Comparison of ENCODE assay signal across 18 cellular contexts in the genomic region with DNA sequence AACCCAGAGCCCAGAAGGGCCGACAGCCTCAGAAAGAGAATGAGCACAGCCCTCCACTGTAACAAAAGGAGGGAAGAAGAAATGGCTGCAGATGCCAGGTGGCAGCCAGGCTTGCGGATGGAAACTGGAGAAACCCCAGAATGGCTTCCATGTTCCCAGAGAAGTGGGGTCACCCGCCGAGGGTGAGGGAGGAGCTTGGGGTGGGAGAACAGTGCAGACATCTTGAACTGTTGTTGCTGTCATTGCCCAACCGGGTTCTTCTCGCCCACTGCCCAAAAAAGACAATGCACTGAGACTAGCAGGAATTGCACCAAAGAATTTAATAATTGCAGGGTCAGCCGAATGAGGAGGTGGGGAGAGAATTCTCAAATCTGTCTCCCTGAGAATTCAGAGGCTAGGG.
DNase-seq lines count a peak whose midpoint lies in the region; ATAC-seq and TF ChIP-seq lines count a peak whose summit lies in the region.
"Had no signal": no experiment of that assay in that cellular context is flagged by ENCODE, and none has a peak within 500 bp of the region (broad histone marks: within the 10 kb centered on the region; RNA-seq: fewer than 3 reads in every experiment).

No MANE protein-coding gene starts in this region.

- H3K27me3 ChIP-seq in tibial nerve, result no peaks in the 10 kb centered on the region

- H3K36me3 Mint-ChIP-seq in chondrocyte (ENCODE audit: low read depth) (no peaks in the 10 kb centered on the region), glutamatergic neuron (ENCODE audit: unreplicated experiment) (peaks cover 4% of the 10 kb centered on the region), mesothelial cell of epicardium (no peaks in the 10 kb centered on the region)
- H3K36me3 Mint-ChIP-seq: CD4-positive, alpha-beta memory T cell had no signal

- no peaks in the 10 kb centered on the region for H3K9me3 ChIP-seq in tibial nerve

- ATAC-seq in HG03469 (IDR thresholded peaks at IDR 0.05; ENCODE audit: unreplicated experiment), result no peak
- ATAC-seq in GM18873 (IDR thresholded peaks at IDR 0.05; ENCODE audit: low FRiP score, unreplicated experiment), result no peak
- ATAC-seq: GM23338, HCT116 had no signal

- TF ChIP-seq EP300 in tibial nerve (IDR thresholded peaks at IDR 0.05), result no peak

- H3K4me3 ChIP-seq in coronary artery (no peak overlapping the region), tibial nerve (no peak overlapping the region)
- H3K4me3 ChIP-seq: GM23338 had no signal

- H3K36me3 ChIP-seq in tibial nerve, result no peaks in the 10 kb centered on the region

- H3K4me3 Mint-ChIP-seq in chondrocyte (ENCODE audit: unreplicated experiment) (no peak overlapping the region), glutamatergic neuron (ENCODE audit: unreplicated experiment) (no peak overlapping the region), mesothelial cell of epicardium (no peak overlapping the region)
- H3K4me3 Mint-ChIP-seq: CD4-positive, alpha-beta memory T cell; GM23338; H9 had no signal

- DNase-seq in chondrocyte (ENCODE audit: low spot score), result peak; percentile 42
- peak; percentile 45 for DNase-seq in coronary artery (ENCODE audit: low spot score)
- peak; percentile 6 for DNase-seq in glutamatergic neuron
- no peak for DNase-seq in mesothelial cell of epicardium (ENCODE audit: low spot score in 2 of 2, unreplicated experiment in 2 of 2)
- DNase-seq in tibial nerve (ENCODE audit: low spot score in 2 of 2), result no peak
- DNase-seq in activated effector memory CD4-positive, alpha-beta T cell treated with Interleukin-2 at 50 U/mL for 16 hours, result no peak
- DNase-seq: C1 segment of cervical spinal cord; Calu3; CD4-positive, alpha-beta memory T cell; COR-L47; DMS53; DMS79 treated with DMSO at 0.1 percent for 48 hours; GF-D8; H9 had no signal

- H3K27me3 Mint-ChIP-seq in chondrocyte (ENCODE audit: low read depth) (no peaks in the 10 kb centered on the region), glutamatergic neuron (ENCODE audit: unreplicated experiment) (peaks cover 7% of the 10 kb centered on the region), mesothelial cell of epicardium (ENCODE audit: low read depth) (no peaks in the 10 kb centered on the region)

- H3K27ac ChIP-seq in coronary artery, result no peak overlapping the region
- H3K27ac ChIP-seq in tibial nerve, result no peak overlapping the region

- H3K27ac Mint-ChIP-seq in chondrocyte (ENCODE audit: unreplicated experiment) (no peak overlapping the region), glutamatergic neuron (ENCODE audit: unreplicated experiment) (peak overlapping the region; percentile 62), mesothelial cell of epicardium (peak overlapping the region; percentile 35)
- H3K27ac Mint-ChIP-seq: CD4-positive, alpha-beta memory T cell; GM23338; H9 had no signal

- WGBS in tibial nerve, 2 donors, result 85 to 89% methylated on average over 7 of the region's 7 CpGs

- TF ChIP-seq CTCF in chondrocyte (IDR thresholded peaks at IDR 0.05) (no peak), coronary artery (IDR thresholded peaks at IDR 0.05) (no peak), glutamatergic neuron (IDR thresholded peaks at IDR 0.05; ENCODE audit: partially characterized antibody, unreplicated experiment) (no peak), mesothelial cell of epicardium (IDR thresholded peaks at IDR 0.05; ENCODE audit: unreplicated experiment) (no peak), tibial nerve (IDR thresholded peaks at IDR 0.05) (no peak)

- H3K9me3 Mint-ChIP-seq in chondrocyte (ENCODE audit: low read depth), result no peaks in the 10 kb centered on the region
- H3K9me3 Mint-ChIP-seq in glutamatergic neuron (ENCODE audit: unreplicated experiment), result peaks cover 8% of the 10 kb centered on the region
- no peaks in the 10 kb centered on the region for H3K9me3 Mint-ChIP-seq in mesothelial cell of epicardium
- H3K9me3 Mint-ChIP-seq: GM23338 had no signal

- no peak for TF ChIP-seq POLR2A in tibial nerve (IDR thresholded peaks at IDR 0.05)

- peaks cover 3% of the 10 kb centered on the region for H3K4me1 Mint-ChIP-seq in chondrocyte (ENCODE audit: low read depth)
- H3K4me1 Mint-ChIP-seq in glutamatergic neuron (ENCODE audit: low read depth, unreplicated experiment), result peaks cover 32% of the 10 kb centered on the region
- peaks cover 48% of the 10 kb centered on the region for H3K4me1 Mint-ChIP-seq in mesothelial cell of epicardium
- H3K4me1 Mint-ChIP-seq: CD4-positive, alpha-beta memory T cell had no signal

- peaks cover 0 to 13% (median 0%) of the 10 kb centered on the region in 4 donors for H3K4me1 ChIP-seq in tibial nerve

Comparison
In these comparisons a context has a peak if more than half of its experiments do, and no peak if none do; other contexts are left out.
1. DNase-seq: peak in chondrocyte (single experiment), coronary artery (single experiment) and glutamatergic neuron (single experiment); none in mesothelial cell of epicardium (0 of 2), tibial nerve (0 of 2) and activated effector memory CD4-positive, alpha-beta T cell treated with Interleukin-2 at 50 U/mL for 16 hours (single experiment).